Comparison of ENCODE assay signal across 9 cellular contexts in genomic region chr3:130820976-130821375, GRCh38.
DNase-seq lines count a peak whose midpoint lies in the region; ATAC-seq and TF ChIP-seq lines count a peak whose summit lies in the region.
"Had no signal": no experiment of that assay in that cellular context is flagged by ENCODE, and none has a peak within 500 bp of the region (broad histone marks: within the 10 kb centered on the region; RNA-seq: fewer than 3 reads in every experiment).

No MANE protein-coding gene starts in this region.

- H3K4me3 ChIP-seq in breast epithelium (no peak overlapping the region), foreskin fibroblast (ENCODE audit: low read depth in 1 of 2, low read length in 2 of 2) (no peak overlapping the region)

- no peaks in the 10 kb centered on the region for H3K36me3 ChIP-seq in breast epithelium

- H3K4me3 Mint-ChIP-seq in MCF 10A (ENCODE audit: unreplicated experiment): no peak overlapping the region

- no peaks in the 10 kb centered on the region for H3K9me3 Mint-ChIP-seq in MCF 10A (ENCODE audit: unreplicated experiment)

- H3K9me3 ChIP-seq in breast epithelium: no peaks in the 10 kb centered on the region

- POLR2A ChIA-PET in MCF 10A (lab: Yijun Ruan, JAX): interaction anchor here (0.7 kb wide), 1 partner anchor 10 kb away, joined by 3 read pairs; no protein-coding TSS in a partner anchor

- no peaks in the 10 kb centered on the region for H3K4me1 ChIP-seq in breast epithelium

- CTCF ChIA-PET in MCF 10A (lab: Yijun Ruan, JAX): no interaction called here

- no peaks in the 10 kb centered on the region for H3K36me3 Mint-ChIP-seq in MCF 10A (ENCODE audit: insufficient read depth, unreplicated experiment)

- TF ChIP-seq POLR2A in breast epithelium (IDR thresholded peaks at IDR 0.05): no peak

- no peak overlapping the region for H3K27ac ChIP-seq in breast epithelium

- BruUV-seq in MCF 10A (replicated peaks; lab: Mats Ljungman, UMichigan): no TSS peak

- H3K27me3 ChIP-seq in breast epithelium: no peaks in the 10 kb centered on the region

- H3K27ac Mint-ChIP-seq in MCF 10A (ENCODE audit: low read depth, unreplicated experiment): no peak overlapping the region

- DNase-seq in MCF 10A (ENCODE audit: unreplicated experiment) (peak; percentile 87), breast epithelium (ENCODE audit: low spot score in 2 of 2) (no peak), SIG-M5 (lab: John Stamatoyannopoulos, UW) (peak; percentile 46), foreskin fibroblast (peak; percentile 51 to 78), superior temporal gyrus (ENCODE audit: extremely low spot score) (peak; percentile 55), NCI-H2029 treated with DMSO at 0.1 percent for 48 hours (lab: John Stamatoyannopoulos, UW) (no peak)
- DNase-seq: NCI-H524 treated with DMSO at 0.1 percent for 48 hours had no signal

- H3K4me1 Mint-ChIP-seq in MCF 10A (ENCODE audit: insufficient read depth, unreplicated experiment): no peaks in the 10 kb centered on the region

- TF ChIP-seq CTCF in MCF 10A (IDR thresholded peaks at IDR 0.05; ENCODE audit: unreplicated experiment): no peak
- TF ChIP-seq CTCF in breast epithelium (IDR thresholded peaks at IDR 0.05): no peak
- TF ChIP-seq CTCF in foreskin fibroblast (IDR thresholded peaks at IDR 0.05; ENCODE audit: low read depth, low read length): no peak

- ATAC-seq in HG03520 (IDR thresholded peaks at IDR 0.05; ENCODE audit: unreplicated experiment) (no peak), GM21367 (IDR thresholded peaks at IDR 0.05; ENCODE audit: unreplicated experiment) (no peak)

- intact Hi-C loops in MCF 10A (cut with micrococcal nuclease) (no loop called here), breast epithelium (cut with DNase I; ENCODE audit: low total_unique reads) (no loop called here)

- H3K27me3 Mint-ChIP-seq in MCF 10A (ENCODE audit: insufficient read depth, unreplicated experiment): no peaks in the 10 kb centered on the region

Comparison
In these comparisons a context has a peak if more than half of its experiments do, and no peak if none do; other contexts are left out.
1. DNase-seq: peak in MCF 10A (single experiment), SIG-M5 (single experiment), foreskin fibroblast (2 of 2) and superior temporal gyrus (single experiment); none in breast epithelium (0 of 2) and NCI-H2029 treated with DMSO at 0.1 percent for 48 hours (single experiment).